Comparison of ENCODE assay signal across 6 cellular contexts in genomic region chr9:31837211-31837610, GRCh38.
"Had no signal": no experiment of that assay in that cellular context is flagged by ENCODE, and none has a peak within 500 bp of the region (broad histone marks: within the 10 kb centered on the region; RNA-seq: fewer than 3 reads in every experiment).

No MANE protein-coding gene starts in this region.

- DNase-seq: IMR-90, KBM-7, KG1 had no signal

- H3K4me3 ChIP-seq: K562 had no signal

- H3K27ac ChIP-seq: HL-60, KMS-11 had no signal
